In genomic region chr3:173397161-173398110, GRCh38 we compare ENCODE assay signal across 9 cellular contexts. TPM values are rescaled to one million over a fixed set of nuclear protein-coding genes. Genes with fewer than 3 reads are reported as not detected.
DNase-seq lines count a peak whose midpoint lies in the region; ATAC-seq and TF ChIP-seq lines count a peak whose summit lies in the region.
"Had no signal": no experiment of that assay in that cellular context is flagged by ENCODE, and none has a peak within 500 bp of the region (broad histone marks: within the 10 kb centered on the region; RNA-seq: fewer than 3 reads in every experiment).

Gene NLGN1 (plus strand): TSS chr3:173397744.

- H3K27me3 ChIP-seq in HUES6 (ENCODE audit: control insufficient read depth, insufficient read depth, low read length) (peaks cover 35% of the 10 kb centered on the region), RWPE2 (ENCODE audit: insufficient read depth, poor library complexity, severe bottlenecking) (peaks cover 74% of the 10 kb centered on the region), smooth muscle cell (ENCODE audit: low read depth) (peaks cover 51% of the 10 kb centered on the region)

- no peaks in the 10 kb centered on the region for H4K20me1 ChIP-seq in smooth muscle cell (ENCODE audit: low read depth)

- H3K27ac Mint-ChIP-seq in CD14-positive monocyte, result peak within 1 kb of the TSS in 2 of 7 donors; percentile 19 to 64

- H3K79me2 ChIP-seq in smooth muscle cell (ENCODE audit: low read depth), result no peaks in the 10 kb centered on the region

- peaks cover 3 to 9% of the 10 kb centered on the region in 2 donors for H3K36me3 Mint-ChIP-seq in CD14-positive monocyte

- peak within 1 kb of the TSS; percentile 76 for H2AFZ ChIP-seq in smooth muscle cell (ENCODE audit: low read depth)

- ATAC-seq in RWPE2 (ENCODE audit: low read depth) (peak; percentile 35), HG03135 (IDR thresholded peaks at IDR 0.05; ENCODE audit: unreplicated experiment) (no peak)

- peaks cover 3% of the 10 kb centered on the region for H3F3A ChIP-seq in smooth muscle cell (ENCODE audit: low read depth)

- H3K4me1 ChIP-seq in HUES6 (ENCODE audit: control insufficient read depth, insufficient read depth, low read length), result peaks cover 7% of the 10 kb centered on the region; the same call in 1 of the 2 replicates
- H3K4me1 ChIP-seq in RWPE2 (ENCODE audit: insufficient read depth, poor library complexity, severe bottlenecking), result peaks cover 2% of the 10 kb centered on the region
- H3K4me1 ChIP-seq in smooth muscle cell (ENCODE audit: low read depth), result peaks cover 27% of the 10 kb centered on the region

- intact Hi-C loops in CD14-positive monocyte (cut with micrococcal nuclease), result no loop called here

- H3K9me3 ChIP-seq in HUES6 (ENCODE audit: control insufficient read depth, insufficient read depth, low read depth, low read length), result no peaks in the 10 kb centered on the region
- no peaks in the 10 kb centered on the region for H3K9me3 ChIP-seq in RWPE2 (ENCODE audit: severe bottlenecking)
- no peaks in the 10 kb centered on the region for H3K9me3 ChIP-seq in smooth muscle cell (replicated peaks; ENCODE audit: low read depth)

- H3K36me3 ChIP-seq in HUES6 (ENCODE audit: control insufficient read depth, insufficient read depth, low read length), result no peaks in the 10 kb centered on the region
- H3K36me3 ChIP-seq in RWPE2 (ENCODE audit: low read depth), result no peaks in the 10 kb centered on the region
- H3K36me3 ChIP-seq in smooth muscle cell (ENCODE audit: low read depth), result no peaks in the 10 kb centered on the region

- peaks cover 0 to 20% (median 10%) of the 10 kb centered on the region in 7 donors for H3K9me3 Mint-ChIP-seq in CD14-positive monocyte

- H3K4me3 ChIP-seq in HUES6 (ENCODE audit: low read depth, low read length), result peak within 1 kb of the TSS; percentile 97
- no peak within 1 kb of the TSS for H3K4me3 ChIP-seq in RWPE2 (ENCODE audit: severe bottlenecking)
- H3K4me3 ChIP-seq in smooth muscle cell, result peak within 1 kb of the TSS; percentile 66

- peaks cover 55 to 70% (median 64%) of the 10 kb centered on the region in 3 donors for H3K27me3 Mint-ChIP-seq in CD14-positive monocyte (ENCODE audit: low read depth in 3 of 3)

- peaks cover 37% of the 10 kb centered on the region for H3K4me1 Mint-ChIP-seq in CD14-positive monocyte

- H3K27ac ChIP-seq in HUES6 (ENCODE audit: low read depth, low read length), result no peak within 1 kb of the TSS; the same call in 1 of the 2 replicates
- H3K27ac ChIP-seq in RWPE2 (ENCODE audit: poor library complexity, severe bottlenecking), result no peak within 1 kb of the TSS
- no peak within 1 kb of the TSS for H3K27ac ChIP-seq in smooth muscle cell (ENCODE audit: low read depth)
- H3K27ac ChIP-seq: HL-60 had no signal

- TF ChIP-seq CTCF in CD14-positive monocyte (IDR thresholded peaks at IDR 0.05) (no peak), RWPE2 (IDR thresholded peaks at IDR 0.05; ENCODE audit: poor library complexity, severe bottlenecking) (no peak), smooth muscle cell (IDR thresholded peaks at IDR 0.05; ENCODE audit: borderline replicate concordance, insufficient read depth, poor library complexity, severe bottlenecking) (no peak)

- DNase-seq in CD14-positive monocyte (ENCODE audit: low spot score) (no peak), RWPE2 (ENCODE audit: low spot score) (no peak), dermis blood vessel endothelial cell (peak; percentile 59), left kidney (ENCODE audit: low read depth, low spot score) (peak; percentile 91), smooth muscle cell (lab: John Stamatoyannopoulos, UW; ENCODE audit: unreplicated experiment) (peak; percentile 39), activated gamma-delta T cell treated with Interleukin-2 at 50 U/mL for 16 hours (no peak)

- peak within 1 kb of the TSS; percentile 84 to 96 for H3K4me3 Mint-ChIP-seq in CD14-positive monocyte

- 1% methylated on average over 47 of the region's 70 CpGs for WGBS in smooth muscle cell (ENCODE audit: low lambda C conversion rate)

- H3K4me2 ChIP-seq in smooth muscle cell, result peak within 1 kb of the TSS; percentile 97

- H3K9ac ChIP-seq in HUES6 (ENCODE audit: low read length) (peak within 1 kb of the TSS; percentile 61), smooth muscle cell (ENCODE audit: low read depth) (no peak within 1 kb of the TSS)

RNA-seq across cellular contexts. Expression of gene NLGN1, which starts in this region (rescaled TPM):
- not detected for polyA plus RNA-seq in CD14-positive monocyte
- 1.4 and 2.6 TPM in 2 replicates for total RNA-seq in dermis blood vessel endothelial cell
- 0.04 and 0.13 TPM in 2 replicates for total RNA-seq in smooth muscle cell
- polyA plus RNA-seq in smooth muscle cell, result 0.97 TPM in 1 of 2 replicates, not detected in the other

Comparison
In these comparisons a context has a peak if more than half of its experiments do, and no peak if none do; other contexts are left out.
1. Peak in DNase-seq, H3K4me3 ChIP-seq and H3K4me2 ChIP-seq in smooth muscle cell; RNA of the gene not detected or under 1 TPM.
2. DNase-seq: peak in dermis blood vessel endothelial cell (single experiment) and left kidney (single experiment); none in CD14-positive monocyte (single experiment), RWPE2 (single experiment) and activated gamma-delta T cell treated with Interleukin-2 at 50 U/mL for 16 hours (single experiment).